1 cellular context compared by ENCODE assay signal in the genomic region with DNA sequence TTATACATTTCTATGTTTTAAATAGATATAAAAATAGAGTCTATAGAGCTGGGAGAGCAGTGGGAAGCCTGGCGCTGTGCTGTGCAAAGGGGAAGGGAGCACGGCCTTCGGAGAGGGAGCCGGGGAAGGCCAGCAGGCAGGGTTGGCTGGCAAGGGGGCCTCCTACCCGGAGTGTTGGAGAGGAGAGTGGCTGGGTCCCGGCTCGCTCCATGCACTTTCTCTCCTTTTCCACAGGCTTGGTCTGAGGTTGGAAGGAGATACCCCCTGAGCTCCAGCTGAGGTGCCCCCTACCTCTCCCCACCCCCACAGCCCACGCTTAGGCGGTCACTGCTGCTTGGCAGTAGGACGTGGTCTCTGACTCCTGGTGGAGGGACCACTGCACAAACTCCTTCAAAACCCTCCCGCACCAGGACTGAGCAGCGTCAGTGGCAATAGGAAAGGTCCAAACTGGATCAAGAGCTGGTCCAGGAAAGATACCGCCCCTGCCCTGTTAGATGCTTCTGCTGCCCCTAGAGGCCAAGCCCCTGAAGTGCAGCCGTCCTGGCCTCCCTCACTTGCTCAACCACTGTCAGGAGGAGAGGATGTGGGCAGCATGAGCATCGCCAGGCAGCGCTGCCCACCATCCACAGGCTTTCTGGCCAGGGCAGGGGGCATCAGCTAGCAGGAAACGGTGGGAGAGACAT.
TF ChIP-seq lines count a peak whose summit lies in the region.

No MANE protein-coding gene starts in this region.

TF ChIP-seq in GM12878, 131 proteins besides CTCF, POLR2A, EP300 and RAD21 (continued from another document):
- TF ChIP-seq, protein P1, sequence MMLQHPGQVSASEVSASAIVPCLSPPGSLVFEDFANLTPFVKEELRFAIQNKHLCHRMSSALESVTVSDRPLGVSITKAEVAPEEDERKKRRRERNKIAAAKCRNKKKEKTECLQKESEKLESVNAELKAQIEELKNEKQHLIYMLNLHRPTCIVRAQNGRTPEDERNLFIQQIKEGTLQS (IDR thresholded peaks at IDR 0.05; ENCODE audit: borderline replicate concordance, extremely low read depth, low read depth, low read length): no peak
- no peak for TF ChIP-seq WRNIP1 (IDR thresholded peaks at IDR 0.05; ENCODE audit: borderline replicate concordance, low read depth, low read length)
